ENCODE assay signal across 8 cellular contexts in the genomic region with DNA sequence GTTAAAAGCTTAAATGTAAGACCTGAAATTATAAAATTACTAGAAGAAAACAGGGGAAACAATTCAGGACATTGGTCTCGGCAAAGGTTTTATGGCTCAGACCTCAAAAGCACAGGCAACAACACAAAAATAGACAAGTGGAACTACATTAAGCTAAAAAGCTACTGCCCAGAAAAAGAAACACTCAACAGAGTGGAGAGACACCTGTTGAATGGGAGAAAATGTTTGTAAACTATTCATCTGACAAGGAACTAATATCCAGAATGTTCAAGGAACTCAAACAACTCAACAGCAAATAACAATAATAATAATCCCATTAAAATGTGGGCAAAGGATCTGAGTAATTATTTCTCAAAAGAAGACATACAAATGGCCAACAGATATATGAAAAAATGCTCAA.
"Had no signal": no experiment of that assay in that cellular context is flagged by ENCODE, and none has a peak within 500 bp of the region (broad histone marks: within the 10 kb centered on the region; RNA-seq: fewer than 3 reads in every experiment).

No MANE protein-coding gene starts in this region.

- FAIRE-seq: G401.6, GM12878, GM12891, GM12892, GM18507, GM19239 had no signal

- H3K4me3 ChIP-seq: GM12878 had no signal

- ATAC-seq: GM12878 had no signal

- DNase-seq: GDM1, GF-D8 had no signal
